ENCODE assay signal across 1 cellular context in genomic region chr18:58012356-58012755, GRCh38.
TF ChIP-seq lines count a peak whose summit lies in the region.

No MANE protein-coding gene starts in this region.

TF ChIP-seq in HepG2, 621 proteins besides CTCF, POLR2A, EP300 and RAD21 (continued from another document and continues in another):
- no peak for TF ChIP-seq HNF1A (IDR thresholded peaks at IDR 0.05; ENCODE audit: low read depth)
- no peak for TF ChIP-seq HNF1A (CRISPR knock-in tag; IDR thresholded peaks at IDR 0.05; ENCODE audit: borderline replicate concordance)
- no peak for TF ChIP-seq ZNF841 (CRISPR knock-in tag; IDR thresholded peaks at IDR 0.05; ENCODE audit: borderline replicate concordance)
- TF ChIP-seq FOSL2 (CRISPR knock-in tag; IDR thresholded peaks at IDR 0.05): peak; percentile 61; the same call in 1 of the 2 replicates
- TF ChIP-seq ZBTB26 (CRISPR knock-in tag; IDR thresholded peaks at IDR 0.05; ENCODE audit: borderline replicate concordance): no peak
- peak; percentile 34; the same call in 1 of the 2 replicates for TF ChIP-seq GFI1 (CRISPR knock-in tag; IDR thresholded peaks at IDR 0.05; ENCODE audit: borderline replicate concordance)
- peak; percentile 52 for TF ChIP-seq SOX13 (IDR thresholded peaks at IDR 0.05)
- peak in 1 of 2 experiments; percentile 95; a peak in 2 of 4 replicates for TF ChIP-seq SOX13 (CRISPR knock-in tag; conservative IDR thresholded peaks at IDR 0.05 in 1 of 2, IDR thresholded peaks at IDR 0.05 in 1 of 2)
- TF ChIP-seq RBFOX2 (IDR thresholded peaks at IDR 0.05; ENCODE audit: low read depth, low read length): 0 out of 2 replicates have a peak, but pooled peaks have one; percentile 5
- peak; percentile 37; the same call in 1 of the 2 replicates for TF ChIP-seq TBX3 (IDR thresholded peaks at IDR 0.05; ENCODE audit: borderline replicate concordance)
- TF ChIP-seq RXRA (CRISPR knock-in tag; IDR thresholded peaks at IDR 0.05): no peak
- TF ChIP-seq ZNF329 (CRISPR knock-in tag; IDR thresholded peaks at IDR 0.05; ENCODE audit: low read depth): no peak
- peak; percentile 98 for TF ChIP-seq CEBPG (CRISPR knock-in tag; IDR thresholded peaks at IDR 0.05)
- peak; percentile 90; the same call in 1 of the 2 replicates for TF ChIP-seq HMG20A (CRISPR knock-in tag; IDR thresholded peaks at IDR 0.05; ENCODE audit: borderline replicate concordance)
- TF ChIP-seq HNF1B (CRISPR knock-in tag; IDR thresholded peaks at IDR 0.05): no peak
- peak; percentile 30; the same call in 1 of the 2 replicates for TF ChIP-seq ZGPAT (CRISPR knock-in tag; IDR thresholded peaks at IDR 0.05)
- TF ChIP-seq ZNF672 (CRISPR knock-in tag; IDR thresholded peaks at IDR 0.05): no peak
- TF ChIP-seq ZSCAN31 (CRISPR knock-in tag; IDR thresholded peaks at IDR 0.05; ENCODE audit: low read depth): no peak
- no peak for TF ChIP-seq HNRNPK (IDR thresholded peaks at IDR 0.05; ENCODE audit: low read depth, low read length, poor library complexity, severe bottlenecking)
- peak; percentile 92; the same call in 1 of the 2 replicates for TF ChIP-seq ZBTB20 (CRISPR knock-in tag; IDR thresholded peaks at IDR 0.05; ENCODE audit: borderline replicate concordance, low read depth)
- TF ChIP-seq FOXP4 (CRISPR knock-in tag; IDR thresholded peaks at IDR 0.05): peak; percentile 58; the same call in 1 of the 2 replicates
- TF ChIP-seq MAZ (IDR thresholded peaks at IDR 0.05; ENCODE audit: borderline replicate concordance, low read depth, low read length): no peak
- no peak for TF ChIP-seq MAZ (CRISPR knock-in tag; IDR thresholded peaks at IDR 0.05; ENCODE audit: low read depth)
- no peak for TF ChIP-seq FOXK2 (IDR thresholded peaks at IDR 0.05)
- TF ChIP-seq ELF3 (CRISPR knock-in tag; IDR thresholded peaks at IDR 0.05): 0 out of 2 replicates have a peak, but pooled peaks have one; percentile 31
- no peak for TF ChIP-seq MNT (IDR thresholded peaks at IDR 0.05)
- no peak for TF ChIP-seq GABPB1 (CRISPR knock-in tag; IDR thresholded peaks at IDR 0.05)
- no peak for TF ChIP-seq KLF6 (CRISPR knock-in tag; IDR thresholded peaks at IDR 0.05)
- TF ChIP-seq CBX5 (CRISPR knock-in tag; IDR thresholded peaks at IDR 0.05; ENCODE audit: borderline replicate concordance): no peak
- no peak for TF ChIP-seq ZNF883 (CRISPR knock-in tag; IDR thresholded peaks at IDR 0.05; ENCODE audit: not compliant biosample characterization)
- peak; percentile 73 for TF ChIP-seq SAP130 (CRISPR knock-in tag; IDR thresholded peaks at IDR 0.05; ENCODE audit: low read depth)
- peak; percentile 76 for TF ChIP-seq FOXA3 (CRISPR knock-in tag; IDR thresholded peaks at IDR 0.05)
- TF ChIP-seq ATF6 (CRISPR knock-in tag; conservative IDR thresholded peaks at IDR 0.05): no peak
- TF ChIP-seq ZFP1 (CRISPR knock-in tag; IDR thresholded peaks at IDR 0.05): no peak
- no peak for TF ChIP-seq THAP11 (CRISPR knock-in tag; IDR thresholded peaks at IDR 0.05)
- no peak for TF ChIP-seq ZKSCAN8 (CRISPR knock-in tag; IDR thresholded peaks at IDR 0.05; ENCODE audit: borderline replicate concordance)
- no peak for TF ChIP-seq ZNF75D (CRISPR knock-in tag; IDR thresholded peaks at IDR 0.05; ENCODE audit: borderline replicate concordance)
- no peak for TF ChIP-seq GABPA (IDR thresholded peaks at IDR 0.05; ENCODE audit: low read depth, low read length)
- no peak for TF ChIP-seq GABPA (CRISPR knock-in tag; IDR thresholded peaks at IDR 0.05; ENCODE audit: low read depth)
- no peak for TF ChIP-seq ZNF564 (CRISPR knock-in tag; IDR thresholded peaks at IDR 0.05)
- peak; percentile 75 for TF ChIP-seq RARA (CRISPR knock-in tag; IDR thresholded peaks at IDR 0.05)
- TF ChIP-seq CERS6 (CRISPR knock-in tag; IDR thresholded peaks at IDR 0.05): no peak
- TF ChIP-seq DNMT1 (CRISPR knock-in tag; IDR thresholded peaks at IDR 0.05): no peak
- TF ChIP-seq ZFY (CRISPR knock-in tag; IDR thresholded peaks at IDR 0.05): no peak
- no peak for TF ChIP-seq KMT2B (CRISPR knock-in tag; IDR thresholded peaks at IDR 0.05)
- no peak; the same call in 1 of the 2 replicates for TF ChIP-seq SMC3 (IDR thresholded peaks at IDR 0.05; ENCODE audit: low read length)
- no peak for TF ChIP-seq HBP1 (CRISPR knock-in tag; IDR thresholded peaks at IDR 0.05; ENCODE audit: low read depth)
- peak; percentile 60 for TF ChIP-seq NFIC (IDR thresholded peaks at IDR 0.05; ENCODE audit: low read length)
